ENCODE assay signal across 9 cellular contexts in the genomic region with DNA sequence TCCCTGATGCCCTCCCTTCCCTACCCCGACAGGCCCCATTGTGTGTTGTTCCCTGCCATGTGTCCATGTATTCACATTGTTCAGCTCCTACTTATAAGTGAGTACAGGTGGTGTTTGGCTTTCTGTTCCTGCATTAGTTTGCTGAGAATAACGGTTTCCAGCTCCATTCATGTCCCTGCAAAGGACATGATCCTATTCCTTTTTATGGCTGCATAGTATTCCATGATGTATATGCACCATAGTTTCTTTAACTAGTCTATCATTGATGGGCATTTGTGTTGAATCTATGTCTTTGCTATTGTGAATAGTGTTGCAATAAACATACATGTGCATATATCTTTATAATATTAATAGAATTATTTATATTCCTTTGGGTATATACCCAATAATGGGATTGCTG. TPM values are rescaled to one million over a fixed set of nuclear protein-coding genes. Genes with fewer than 3 reads are reported as not detected.
"Had no signal": no experiment of that assay in that cellular context is flagged by ENCODE, and none has a peak within 500 bp of the region (broad histone marks: within the 10 kb centered on the region; RNA-seq: fewer than 3 reads in every experiment).

No MANE protein-coding gene starts in this region.

- ATAC-seq: GM23338, HCT116, HepG2 had no signal

- DNase-seq: H7, KG1 had no signal

- H3K4me3 Mint-ChIP-seq: GM23338, IgD-negative memory B cell had no signal

- H3K4me3 ChIP-seq: GM23338, HAP-1 had no signal

- H3K27ac ChIP-seq: HL-60 had no signal

- H3K9me3 ChIP-seq: HAP-1 had no signal

- H3K36me3 ChIP-seq: HAP-1 had no signal

- H3K4me1 ChIP-seq: HAP-1 had no signal

- H3K4me1 Mint-ChIP-seq: GM23338 had no signal

- H3K27ac Mint-ChIP-seq: GM23338, IgD-negative memory B cell had no signal

RNA-seq across cellular contexts. Expression of gene TNFSF10, which starts 52.1 kb away (rescaled TPM):
- total RNA-seq: GM23338, H7, HT1080 had no signal
